In the genomic region with DNA sequence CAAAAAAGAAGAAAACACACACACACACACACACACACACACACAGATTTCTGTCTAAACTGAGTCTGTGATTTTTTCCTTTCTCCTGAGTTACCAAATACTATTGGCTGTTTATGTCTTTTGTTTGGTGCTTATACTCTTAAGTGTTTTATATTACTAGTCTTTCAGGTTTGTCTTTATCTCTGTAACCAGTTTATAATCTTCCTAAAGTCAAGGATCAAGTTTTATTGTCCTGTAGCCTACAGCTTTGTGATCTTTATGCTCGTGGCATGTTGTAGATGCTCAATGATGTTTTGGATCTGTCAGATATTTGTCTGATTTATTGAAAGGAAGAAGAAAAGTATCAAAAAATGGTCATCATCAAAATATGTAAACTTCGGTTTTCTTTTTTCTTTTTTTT, we compare ENCODE assay signal across 26 cellular contexts.
"Had no signal": no experiment of that assay in that cellular context is flagged by ENCODE, and none has a peak within 500 bp of the region (broad histone marks: within the 10 kb centered on the region; RNA-seq: fewer than 3 reads in every experiment).

No MANE protein-coding gene starts in this region.

- H3K9me3 Mint-ChIP-seq: activated CD4-positive, alpha-beta memory T cell treated with anti-CD3 and anti-CD28 coated beads, Interleukin-2, amount 10 ng/mL, durations not matched to agents 7 days and 5 days; activated naive CD8-positive, alpha-beta T cell treated with anti-CD3 and anti-CD28 coated beads, Interleukin-2, amount 10 ng/mL, durations not matched to agents 7 days and 5 days; activated T-cell treated with anti-CD3 and anti-CD28 coated beads, Interleukin-2, amount 50 U/mL, for 72 hours; activated T-helper 2 cell treated with anti-CD3 and anti-CD28 coated beads, Interferon-gamma antibody, Interleukin-2, Interleukin-4, amounts not matched to agents 10 μg/mL and 5 μg/mL and 100 μg/mL, durations not matched to agents 14 hours and 24 hours and 36 hours; T-cell had no signal

- H3K4me3 ChIP-seq: adrenal gland, breast epithelium, MG63, PC-9 had no signal

- H3K4me1 ChIP-seq: breast epithelium had no signal

- H3K27ac ChIP-seq: breast epithelium, PC-9 had no signal

- H3K4me3 Mint-ChIP-seq: activated CD4-positive, alpha-beta memory T cell treated with anti-CD3 and anti-CD28 coated beads, Interleukin-2, amount 10 ng/mL, durations not matched to agents 7 days and 5 days; activated CD4-positive, alpha-beta T cell treated with anti-CD3 and anti-CD28 coated beads for 36 hours; activated naive CD8-positive, alpha-beta T cell treated with anti-CD3 and anti-CD28 coated beads, Interleukin-2, amount 10 ng/mL, durations not matched to agents 7 days and 5 days; activated T-cell treated with anti-CD3 and anti-CD28 coated beads, Interleukin-2, amount 50 U/mL, for 72 hours; T-cell had no signal

- H3K27me3 Mint-ChIP-seq: activated CD4-positive, alpha-beta memory T cell treated with anti-CD3 and anti-CD28 coated beads, Interleukin-2, amount 10 ng/mL, durations not matched to agents 7 days and 5 days; activated CD4-positive, alpha-beta T cell treated with anti-CD3 and anti-CD28 coated beads for 36 hours; activated naive CD8-positive, alpha-beta T cell treated with anti-CD3 and anti-CD28 coated beads, Interleukin-2, amount 10 ng/mL, durations not matched to agents 7 days and 5 days; T-cell had no signal

- H3K9me3 ChIP-seq: adrenal gland, breast epithelium, MG63 had no signal

- H3K27me3 ChIP-seq: adrenal gland, breast epithelium, MG63 had no signal

- H3K27ac Mint-ChIP-seq: activated CD4-positive, alpha-beta memory T cell treated with anti-CD3 and anti-CD28 coated beads, Interleukin-2, amount 10 ng/mL, durations not matched to agents 7 days and 5 days; activated CD4-positive, alpha-beta T cell treated with anti-CD3 and anti-CD28 coated beads for 36 hours; activated naive CD8-positive, alpha-beta T cell treated with anti-CD3 and anti-CD28 coated beads, Interleukin-2, amount 10 ng/mL, durations not matched to agents 7 days and 5 days; activated T-cell treated with anti-CD3 and anti-CD28 coated beads, Interleukin-2, amount 50 U/mL, for 72 hours; activated T-helper 2 cell treated with anti-CD3 and anti-CD28 coated beads, Interferon-gamma antibody, Interleukin-2, Interleukin-4, amounts not matched to agents 10 μg/mL and 5 μg/mL and 100 μg/mL, durations not matched to agents 14 hours and 24 hours and 36 hours; T-cell had no signal

- ATAC-seq: activated CD4-positive, alpha-beta T cell treated with anti-CD3 and anti-CD28 coated beads for 36 hours; activated T-cell treated with anti-CD3 and anti-CD28 coated beads, Interleukin-2, amount 50 U/mL, for 72 hours; T-cell had no signal

- DNase-seq: activated CD4-positive, alpha-beta memory T cell treated with anti-CD3 and anti-CD28 coated beads, Interleukin-2, amount 10 ng/mL, durations not matched to agents 7 days and 5 days; activated CD4-positive, alpha-beta T cell treated with anti-CD3 and anti-CD28 coated beads for 36 hours; activated CD4-positive, alpha-beta T cell treated with anti-CD3 and anti-CD28 coated beads, Interleukin-2, amount 50 U/mL, for 1 hour; activated CD8-positive, alpha-beta memory T cell treated with anti-CD3 and anti-CD28 coated beads, Interleukin-2, amount 50 U/mL, for 4 hours; activated naive CD4-positive, alpha-beta T cell treated with anti-CD3 and anti-CD28 coated beads, Interleukin-2, amount 50 U/mL, for 16 hours; activated naive CD8-positive, alpha-beta T cell treated with anti-CD3 and anti-CD28 coated beads, Interleukin-2, amount 10 ng/mL, durations not matched to agents 7 days and 5 days; activated T-cell treated with anti-CD3 and anti-CD28 coated beads, Interleukin-2, amount 50 U/mL, for 72 hours; adrenal gland; anterior cingulate cortex; caudate nucleus; KG1; MG63; MV-4-11; NCI-H1092 treated with DMSO at 0.1 percent for 48 hours; NCI-H1417 treated with DMSO at 0.1 percent for 48 hours; NCI-H187; NCI-H2081; NCI-H446; NCI-H524; PC-9; SIG-M5; T-cell; T-helper 2 cell; T1000 had no signal
